Comparison of ENCODE assay signal across 14 cellular contexts in the genomic region with DNA sequence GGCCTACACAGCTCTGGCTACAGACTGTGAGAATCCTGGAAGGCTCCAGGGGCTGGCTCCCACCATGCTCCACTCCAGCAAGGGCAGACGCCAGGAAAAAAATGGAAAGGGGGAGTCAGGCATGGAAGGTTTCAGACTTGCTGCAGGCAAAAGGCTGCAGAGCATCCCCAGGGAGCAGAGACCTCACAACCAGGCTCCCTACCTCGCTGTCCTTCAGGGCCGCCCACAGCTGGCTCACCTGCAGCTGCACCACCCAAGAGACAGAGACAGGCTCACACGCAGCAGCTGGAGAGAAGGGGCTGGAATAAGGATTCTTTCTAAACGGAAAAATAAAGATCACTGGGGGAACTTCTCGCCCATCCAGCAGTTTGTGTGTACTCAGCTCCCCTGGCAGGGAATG. TPM values are rescaled to one million over a fixed set of nuclear protein-coding genes. Genes with fewer than 3 reads are reported as not detected.
DNase-seq lines count a peak whose midpoint lies in the region; ATAC-seq and TF ChIP-seq lines count a peak whose summit lies in the region.
"Had no signal": no experiment of that assay in that cellular context is flagged by ENCODE, and none has a peak within 500 bp of the region (broad histone marks: within the 10 kb centered on the region; RNA-seq: fewer than 3 reads in every experiment).

No MANE protein-coding gene starts in this region.

- H3K4me3 Mint-ChIP-seq in CD8-positive, alpha-beta T cell: no peak overlapping the region
- H3K4me3 Mint-ChIP-seq: type B pancreatic cell had no signal

- H3K4me1 Mint-ChIP-seq in CD8-positive, alpha-beta T cell (ENCODE audit: low read depth): peaks cover 31% of the 10 kb centered on the region

- POLR2A ChIA-PET in CD8-positive, alpha-beta T cell (lab: Charles Lee): no interaction called here

- CTCF ChIA-PET in CD8-positive, alpha-beta T cell (lab: Charles Lee): interaction anchor here (1.1 kb wide), 1 partner anchor 34 kb away, joined by 3 read pairs; a partner anchor contains a TSS

- H3K4me3 ChIP-seq in CD8-positive, alpha-beta T cell (ENCODE audit: low read depth, low read length): no peak overlapping the region
- H3K4me3 ChIP-seq in mucosa of descending colon: no peak overlapping the region
- H3K4me3 ChIP-seq: hepatocyte, prostate gland had no signal

- no peak for DNase-seq in CD8-positive, alpha-beta T cell
- DNase-seq in NCI-H69 (lab: John Stamatoyannopoulos, UW): peak; percentile 59
- no peak for DNase-seq in mucosa of descending colon
- no peak for DNase-seq in activated CD4-positive, alpha-beta T cell treated with anti-CD3 and anti-CD28 coated beads for 1 hour
- DNase-seq in T1000 (lab: John Stamatoyannopoulos, UW): no peak
- DNase-seq in NCI-H1105 (lab: John Stamatoyannopoulos, UW): no peak
- no peak for DNase-seq in germinal center (ENCODE audit: low spot score)
- DNase-seq: cerebellar nuclear complex, DMS153, SK-N-SH had no signal

- no peaks in the 10 kb centered on the region for H3K9me3 ChIP-seq in CD8-positive, alpha-beta T cell (ENCODE audit: low read length)
- no peaks in the 10 kb centered on the region for H3K9me3 ChIP-seq in mucosa of descending colon
- H3K9me3 ChIP-seq: prostate gland, SK-N-SH had no signal

- intact Hi-C loops in CD8-positive, alpha-beta T cell (cut with DNase I, micrococcal nuclease): no loop called here
- intact Hi-C loops in mucosa of descending colon (cut with DNase I, micrococcal nuclease): no loop called here

- peak overlapping the region; percentile 49 for H3K27ac Mint-ChIP-seq in CD8-positive, alpha-beta T cell
- H3K27ac Mint-ChIP-seq: type B pancreatic cell had no signal

- H3K4me1 ChIP-seq in CD8-positive, alpha-beta T cell (ENCODE audit: insufficient read depth, low read length): peaks cover 58% of the 10 kb centered on the region
- H3K4me1 ChIP-seq in mucosa of descending colon (ENCODE audit: low read depth): no peaks in the 10 kb centered on the region
- H3K4me1 ChIP-seq: prostate gland had no signal

- TF ChIP-seq CTCF in CD8-positive, alpha-beta T cell (IDR thresholded peaks at IDR 0.05): no peak
- no peak for TF ChIP-seq CTCF in mucosa of descending colon (IDR thresholded peaks at IDR 0.05)

- peaks cover 9% of the 10 kb centered on the region for H3K36me3 ChIP-seq in CD8-positive, alpha-beta T cell (ENCODE audit: insufficient read depth, low read length)
- no peaks in the 10 kb centered on the region for H3K36me3 ChIP-seq in mucosa of descending colon (ENCODE audit: low read depth)
- H3K36me3 ChIP-seq: prostate gland had no signal

- no peaks in the 10 kb centered on the region for H3K9me3 Mint-ChIP-seq in CD8-positive, alpha-beta T cell
- H3K9me3 Mint-ChIP-seq: type B pancreatic cell had no signal

- no peak overlapping the region for H3K27ac ChIP-seq in CD8-positive, alpha-beta T cell (ENCODE audit: low read depth, low read length)
- H3K27ac ChIP-seq: hepatocyte, prostate gland had no signal

- H3K36me3 Mint-ChIP-seq in CD8-positive, alpha-beta T cell: peaks cover 42% of the 10 kb centered on the region

- no peaks in the 10 kb centered on the region for H3K27me3 ChIP-seq in CD8-positive, alpha-beta T cell (ENCODE audit: insufficient read depth, low read length)
- H3K27me3 ChIP-seq: hepatocyte had no signal

- H3K27me3 Mint-ChIP-seq in CD8-positive, alpha-beta T cell (ENCODE audit: low read depth): no peaks in the 10 kb centered on the region
- H3K27me3 Mint-ChIP-seq: type B pancreatic cell had no signal

- no peak for ATAC-seq in CD8-positive, alpha-beta T cell
- peak; percentile 35 for ATAC-seq in GM21529 (IDR thresholded peaks at IDR 0.05; ENCODE audit: unreplicated experiment)
- peak; percentile 65 for ATAC-seq in mucosa of descending colon

RNA-seq across cellular contexts. Expression of a gene that starts 34.7 kb away (rescaled TPM):
- 10 to 100 TPM; 39.5 to 40.5 TPM for total RNA-seq in CD8-positive, alpha-beta T cell
- total RNA-seq in mucosa of descending colon: 10 to 100 TPM; 17.7 to 25.7 (median 20.5) TPM
